Comparison of ENCODE assay signal across 11 cellular contexts in genomic region chr5:73419414-73420390, GRCh38. TPM values are rescaled to one million over a fixed set of nuclear protein-coding genes. Genes with fewer than 3 reads are reported as not detected.
DNase-seq lines count a peak whose midpoint lies in the region; ATAC-seq, FAIRE-seq and TF ChIP-seq lines count a peak whose summit lies in the region.
"Had no signal": no experiment of that assay in that cellular context is flagged by ENCODE, and none has a peak within 500 bp of the region (broad histone marks: within the 10 kb centered on the region; RNA-seq: fewer than 3 reads in every experiment).

No MANE protein-coding gene starts in this region.

- intact Hi-C loops in naive thymus-derived CD4-positive, alpha-beta T cell (cut with micrococcal nuclease) = loop anchor here in 1 of 2 donors (2.0 to 5.0 kb wide), 2 partner anchors 15 to 33 kb away; no protein-coding TSS in a partner anchor

- H4K91ac ChIP-seq in H1 (replicated peaks; ENCODE audit: insufficient read length, low read length) = peak overlapping the region; percentile 6

- H3K27ac ChIP-seq in AG04450 (ENCODE audit: low read depth, low read length) (peak overlapping the region; percentile 57), H1 (ENCODE audit: low read depth, low read length) (no peak overlapping the region)
- H3K27ac ChIP-seq in naive thymus-derived CD4-positive, alpha-beta T cell (ENCODE audit: low read depth, low read length) = no peak overlapping the region
- H3K27ac ChIP-seq: HL-60 had no signal

- peaks cover 0 to 5% (median 0%) of the 10 kb centered on the region in 5 donors for H3K36me3 Mint-ChIP-seq in naive thymus-derived CD4-positive, alpha-beta T cell
- H3K36me3 Mint-ChIP-seq: stimulated activated memory B cell treated with anti-CD40 and anti-IgM and Interleukin-4, amounts not matched to agents 10 μg/mL and 1 μg/mL and 100 μg/mL, for 72 hours had no signal

- H2AFZ ChIP-seq in H1 (ENCODE audit: low read length) = peak overlapping the region; percentile 74

- peak overlapping the region in 2 of 4 experiments; percentile 39 to 50; a peak in 4 of 7 replicates for H3K9ac ChIP-seq in H1 (replicated peaks in 1 of 4; ENCODE audit: extremely low read depth in 1 of 4, low read depth in 3 of 4, low read length in 3 of 4)

- H3K4me1 ChIP-seq in H1 (replicated peaks in 1 of 4; ENCODE audit: control insufficient read depth in 3 of 4, insufficient read depth in 4 of 4, low read length in 3 of 4) = peaks cover 0 to 11% (median 0%) of the 10 kb centered on the region in 4 experiments; a peak in 4 of 7 replicates
- H3K4me1 ChIP-seq in naive thymus-derived CD4-positive, alpha-beta T cell (ENCODE audit: control insufficient read depth in 2 of 2, insufficient read depth in 2 of 2, low read length in 2 of 2) = peaks cover 3 to 8% of the 10 kb centered on the region in 2 donors

- 0 out of 2 replicates have a peak overlapping the region, but pooled peaks have one; percentile 36 for H2BK15ac ChIP-seq in H1 (ENCODE audit: low read length)

- H3K79me1 ChIP-seq in H1 (ENCODE audit: low read depth, low read length) = no peaks in the 10 kb centered on the region

- H2BK5ac ChIP-seq in H1 (ENCODE audit: low read depth, low read length) = no peak overlapping the region

- no peak overlapping the region for H2AK5ac ChIP-seq in H1 (ENCODE audit: low read depth, low read length)

- H3K27me3 ChIP-seq in AG04450 (ENCODE audit: control insufficient read depth, insufficient read depth, low read length) (no peaks in the 10 kb centered on the region), H1 (replicated peaks in 1 of 4; ENCODE audit: control insufficient read depth in 3 of 4, extremely low read depth in 1 of 4, insufficient read depth in 3 of 4, low read length in 3 of 4) (peaks cover 46 to 69% (median 60%) of the 10 kb centered on the region in 4 experiments)
- H3K27me3 ChIP-seq in naive thymus-derived CD4-positive, alpha-beta T cell (ENCODE audit: control insufficient read depth in 2 of 2, insufficient read depth in 2 of 2, low read length in 2 of 2) = peaks cover 20 to 28% of the 10 kb centered on the region in 2 donors

- no peak overlapping the region for H3K4ac ChIP-seq in H1 (replicated peaks; ENCODE audit: insufficient read length, low read depth, low read length)

- H3K4me1 Mint-ChIP-seq in naive thymus-derived CD4-positive, alpha-beta T cell = peaks cover 3 to 18% (median 14%) of the 10 kb centered on the region in 7 donors

- no peak overlapping the region for H4K5ac ChIP-seq in H1 (ENCODE audit: insufficient read length, low read depth, low read length)

- no peaks in the 10 kb centered on the region for H4K20me1 ChIP-seq in H1 (replicated peaks in 1 of 2; ENCODE audit: control insufficient read depth in 1 of 2, insufficient read depth in 2 of 2, low read length in 2 of 2)

- H3K18ac ChIP-seq in H1 (ENCODE audit: extremely low read depth, low read length) = peak overlapping the region; percentile 35; the same call in 1 of the 2 replicates

- no peak for TF ChIP-seq CTCF in AG04450 (IDR thresholded peaks at IDR 0.05; ENCODE audit: low read depth, low read length)
- TF ChIP-seq CTCF in HFF-Myc (IDR thresholded peaks at IDR 0.05; ENCODE audit: low read depth, low read length, missing control alignments) = no peak
- TF ChIP-seq CTCF in H1 (IDR thresholded peaks at IDR 0.05; ENCODE audit: control extremely low read depth in 1 of 3, insufficient read depth in 1 of 3, low read depth in 1 of 3, low read length in 3 of 3) = no peak; a peak in 1 of 4 replicates

- H2BK120ac ChIP-seq in H1 (replicated peaks; ENCODE audit: low read depth, low read length) = no peak overlapping the region

- H3K79me2 ChIP-seq in H1 (ENCODE audit: control insufficient read depth in 1 of 2, insufficient read depth in 2 of 2, low read length in 2 of 2) = no peaks in the 10 kb centered on the region; a peak in 1 of 4 replicates

- FAIRE-seq in H1 (lab: Jason Lieb, UNC) = peak; percentile 13

- DNase-seq in AG04450 (ENCODE audit: low read depth, low spot score) (peak; percentile 69), HFF-Myc (ENCODE audit: extremely low read depth, low read depth) (peak; percentile 47), H1 (ENCODE audit: low read depth in 1 of 2, low spot score in 2 of 2) (peak in 1 of 2 experiments; percentile 76), erythroblast (lab: John Stamatoyannopoulos, UW) (no peak), NCI-H774 (lab: John Stamatoyannopoulos, UW) (no peak), SW480 (ENCODE audit: low spot score) (no peak)
- no peak for DNase-seq in naive thymus-derived CD4-positive, alpha-beta T cell
- DNase-seq: activated CD4-positive, CD25-positive, alpha-beta regulatory T cell had no signal

- peak overlapping the region; percentile 43 for H3K4me3 ChIP-seq in AG04450 (ENCODE audit: low read depth, low read length)
- H3K4me3 ChIP-seq in HFF-Myc (replicated peaks; ENCODE audit: low read depth, low read length) = peak overlapping the region; percentile 16; the same call in 1 of the 2 replicates
- peak overlapping the region; percentile 49 to 64 (median 53) for H3K4me3 ChIP-seq in H1 (ENCODE audit: extremely low read depth in 1 of 4, insufficient read depth in 2 of 4, low read depth in 3 of 4, low read length in 4 of 4)
- H3K4me3 ChIP-seq in naive thymus-derived CD4-positive, alpha-beta T cell (ENCODE audit: low read length) = no peak overlapping the region

- no peak; a peak in 1 of 4 replicates for TF ChIP-seq RAD21 in H1 (IDR thresholded peaks at IDR 0.05 in 1 of 2, conservative IDR thresholded peaks at IDR 0.05 in 1 of 2; ENCODE audit: low read depth in 2 of 2, low read length in 2 of 2)

- no peak overlapping the region for H2BK20ac ChIP-seq in H1 (ENCODE audit: low read length)

- no peak for TF ChIP-seq POLR2A in H1 (IDR thresholded peaks at IDR 0.05; ENCODE audit: control extremely low read depth in 1 of 2, low read depth in 2 of 2, low read length in 2 of 2)
- TF ChIP-seq POLR2A in erythroblast (IDR thresholded peaks at IDR 0.05; ENCODE audit: low read length) = no peak

- H3K56ac ChIP-seq in H1 (replicated peaks; ENCODE audit: insufficient read length, low read depth, low read length) = no peak overlapping the region

- CTCF ChIA-PET in AG04450 (lab: Charles Lee) = interaction anchor here (0.6 to 1.3 kb wide), 4 partner anchors 13 to 35 kb away, joined by 3 to 5 read pairs (median 4); no protein-coding TSS in a partner anchor
- CTCF ChIA-PET in H1 (lab: Charles Lee; ENCODE audit: partially characterized antibody) = interaction anchor here (0.7 to 3.2 kb wide), 21 partner anchors 8 to 203 kb away, joined by 3 to 28 read pairs (median 4); partner anchors contain the start of gene FOXD1
- CTCF ChIA-PET in naive thymus-derived CD4-positive, alpha-beta T cell (lab: Charles Lee) = no interaction called here

- H3K4me3 Mint-ChIP-seq in naive thymus-derived CD4-positive, alpha-beta T cell = peak overlapping the region in 9 of 10 donors; percentile 17 to 78 (median 46)
- H3K4me3 Mint-ChIP-seq: stimulated activated memory B cell treated with anti-CD40 and anti-IgM and Interleukin-4, amounts not matched to agents 10 μg/mL and 1 μg/mL and 100 μg/mL, for 72 hours had no signal

- no peak for TF ChIP-seq EP300 in H1 (IDR thresholded peaks at IDR 0.05; ENCODE audit: borderline replicate concordance in 1 of 2, low read depth in 2 of 2, low read length in 2 of 2)

- H3K36me3 ChIP-seq in H1 (ENCODE audit: control insufficient read depth in 2 of 4, insufficient read depth in 4 of 4, low read length in 3 of 4) = no peaks in the 10 kb centered on the region; a peak in 1 of 8 replicates
- H3K36me3 ChIP-seq in naive thymus-derived CD4-positive, alpha-beta T cell (ENCODE audit: control insufficient read depth in 2 of 3, insufficient read depth in 3 of 3, low read length in 3 of 3) = no peaks in the 10 kb centered on the region

- no peak for ATAC-seq in naive thymus-derived CD4-positive, alpha-beta T cell
- ATAC-seq in GM19324 (IDR thresholded peaks at IDR 0.05; ENCODE audit: low FRiP score, unreplicated experiment) = no peak
- ATAC-seq: stimulated activated memory B cell treated with anti-CD40 and anti-IgM and Interleukin-4, amounts not matched to agents 10 μg/mL and 1 μg/mL and 100 μg/mL, for 72 hours had no signal

- H3K23me2 ChIP-seq in H1 (ENCODE audit: low read depth, low read length) = peaks cover 8% of the 10 kb centered on the region

- H3K27me3 Mint-ChIP-seq in naive thymus-derived CD4-positive, alpha-beta T cell = peaks cover 82 to 94% (median 90%) of the 10 kb centered on the region in 5 donors

- no peak overlapping the region for H3K23ac ChIP-seq in H1 (ENCODE audit: insufficient read length)

- POLR2A ChIA-PET in AG04450 (lab: Yijun Ruan, JAX) (interaction anchor here (0.6 to 2.0 kb wide), 7 partner anchors 15 to 203 kb away, joined by 3 to 5 read pairs (median 3); partner anchors contain the start of gene FOXD1), H1 (lab: Charles Lee; ENCODE audit: partially characterized antibody) (interaction anchor here (0.9 to 2.6 kb wide), 3 partner anchors 17 to 29 kb away, joined by 3 to 9 read pairs (median 6); partner anchors contain the start of gene FOXD1)
- POLR2A ChIA-PET in naive thymus-derived CD4-positive, alpha-beta T cell (lab: Charles Lee) = no interaction called here

- 3% methylated on average over 68 of the region's 81 CpGs; no CpG with 5 or more reads in 1 of the 2 experiments for WGBS in H1 (ENCODE audit: extremely low coverage in 1 of 2, insufficient coverage in 1 of 2, insufficient read length in 1 of 2, insufficient replicate concordance in 2 of 2, low coverage in 1 of 2, low lambda C conversion rate in 2 of 2, missing lambda C conversion rate in 1 of 2), 2 experiments

- H3K27ac Mint-ChIP-seq in naive thymus-derived CD4-positive, alpha-beta T cell = no peak overlapping the region
- H3K27ac Mint-ChIP-seq: stimulated activated memory B cell treated with anti-CD40 and anti-IgM and Interleukin-4, amounts not matched to agents 10 μg/mL and 1 μg/mL and 100 μg/mL, for 72 hours had no signal

- no peak overlapping the region for H2BK12ac ChIP-seq in H1 (ENCODE audit: low read depth, low read length)

- no peak overlapping the region for H3K14ac ChIP-seq in H1 (ENCODE audit: insufficient read length)

- no peak overlapping the region for H4K8ac ChIP-seq in H1 (ENCODE audit: extremely low read depth, insufficient read depth, low read length)

- no peaks in the 10 kb centered on the region for H3K9me3 ChIP-seq in AG04450 (ENCODE audit: control insufficient read depth, insufficient read depth, low read length)
- H3K9me3 ChIP-seq in H1 (ENCODE audit: insufficient read depth in 2 of 2, low read depth in 1 of 2, low read length in 1 of 2) = no peaks in the 10 kb centered on the region
- no peaks in the 10 kb centered on the region for H3K9me3 ChIP-seq in naive thymus-derived CD4-positive, alpha-beta T cell (ENCODE audit: control insufficient read depth in 2 of 3, low read length in 3 of 3)

- H3K9me3 Mint-ChIP-seq in naive thymus-derived CD4-positive, alpha-beta T cell = peaks cover 0 to 10% (median 2%) of the 10 kb centered on the region in 11 donors

- H3K4me2 ChIP-seq in H1 (ENCODE audit: insufficient read depth in 1 of 2, low read depth in 2 of 2, low read length in 2 of 2) = peak overlapping the region; percentile 70 to 99

RNA-seq across cellular contexts. Expression of gene FOXD1, which starts 28.9 kb away (rescaled TPM):
- polyA plus RNA-seq in AG04450 (2011; rRNA removed) = 7.5 and 8.4 TPM in 2 replicates
- 3.7 and 3.9 TPM in 2 replicates for polyA minus RNA-seq in AG04450 (2011; rRNA and poly(A)+ RNA removed)
- total RNA-seq in H1 (2021; fragmentation: NEBNext Ultra II Directional; extraction: Animal tissue kit (Norgen Biotek cat#: 25700)) = 0.73 and 1.1 TPM in 2 replicates
- polyA plus RNA-seq in H1 (2011; rRNA removed) = 0.11 and 0.17 TPM in 2 replicates
- polyA plus RNA-seq in H1 (2011; cell fraction: cytosol; rRNA removed) = 0.16 TPM
- polyA plus RNA-seq in H1 (2011; cell fraction: nucleus; rRNA removed) = 0.23 TPM
- polyA plus RNA-seq in H1 (2012, experiment 1 of 2) = 0.23 to 0.39 TPM (median 0.29 TPM) in 4 replicates
- polyA plus RNA-seq in H1 (2012, experiment 2 of 2) = 0.47 TPM
- 0.34 TPM for polyA plus RNA-seq in H1 (2013, experiment 1 of 2)
- polyA plus RNA-seq in H1 (2013, experiment 2 of 2) = 0.40 TPM
- not detected in 2 replicates for polyA minus RNA-seq in H1 (2011; rRNA and poly(A)+ RNA removed)
- not detected for polyA minus RNA-seq in H1 (2011; cell fraction: cytosol; rRNA and poly(A)+ RNA removed)
- polyA minus RNA-seq in H1 (2011; cell fraction: nucleus; rRNA and poly(A)+ RNA removed) = not detected
- total RNA-seq in naive thymus-derived CD4-positive, alpha-beta T cell = under 1 TPM in 2 of 5 experiments, not detected in 3; 0.16 to 0.32 TPM
- polyA plus RNA-seq in naive thymus-derived CD4-positive, alpha-beta T cell = not detected

Comparison
In these comparisons a context has a peak if more than half of its experiments do, and no peak if none do; other contexts are left out.
1. DNase-seq: peak in AG04450 (single experiment) and HFF-Myc (single experiment); none in naive thymus-derived CD4-positive, alpha-beta T cell (0 of 9), erythroblast (0 of 2), NCI-H774 (single experiment) and SW480 (single experiment).